In genomic region chr2:136703214-136703613, GRCh38 we compare ENCODE assay signal across 21 cellular contexts.
"Had no signal": no experiment of that assay in that cellular context is flagged by ENCODE, and none has a peak within 500 bp of the region (broad histone marks: within the 10 kb centered on the region; RNA-seq: fewer than 3 reads in every experiment).

No MANE protein-coding gene starts in this region.

- ATAC-seq: mucosa of descending colon; naive thymus-derived CD4-positive, alpha-beta T cell; natural killer cell treated with Interleukin-12 subunit alpha and Interleukin-12 subunit beta and Interleukin-15 and Interleukin-18, amount 100 ng/mL, for 72 hours; sciatic nerve; upper lobe of right lung had no signal

- H3K27ac ChIP-seq: left ventricle myocardium inferior, ovary, right atrium auricular region, skin epidermis, suprapubic skin, thoracic aorta, tibial artery, upper lobe of right lung had no signal

- H3K4me1 ChIP-seq: left ventricle myocardium inferior, right atrium auricular region, suprapubic skin, tibial artery, upper lobe of right lung had no signal

- DNase-seq: islet precursor cell; left ventricle myocardium inferior; midbrain; mucosa of descending colon; naive thymus-derived CD4-positive, alpha-beta T cell; ovary; stimulated activated CD4-positive, alpha-beta T cell treated with anti-CD3 and anti-CD28 coated beads, Interleukin-12 subunit alpha, Interleukin-12 subunit beta, amount 100 ng/mL, for 4 hours; stimulated activated CD4-positive, alpha-beta T cell treated with anti-CD3 and anti-CD28 coated beads, Interleukin-15, amount 100 ng/mL, for 24 hours; stimulated activated CD4-positive, alpha-beta T cell treated with anti-CD3 and anti-CD28 coated beads, Interleukin-2, amount 100 ng/mL, for 24 hours; stimulated activated CD4-positive, alpha-beta T cell treated with anti-CD3 and anti-CD28 coated beads, Interleukin-4, amount 100 ng/mL, for 1 hour; stimulated activated naive CD4-positive, alpha-beta T cell; tibial artery; trophoblast cell; upper lobe of right lung had no signal

- H3K4me3 ChIP-seq: left ventricle myocardium inferior, lung, mucosa of descending colon, ovary, right atrium auricular region, skin epidermis, suprapubic skin, thoracic aorta, tibial artery, upper lobe of right lung had no signal

- H3K36me3 ChIP-seq: left ventricle myocardium inferior, ovary, right atrium auricular region, suprapubic skin, thoracic aorta, tibial artery, upper lobe of right lung had no signal

- H3K27me3 ChIP-seq: ovary, right atrium auricular region, suprapubic skin, tibial artery, upper lobe of right lung had no signal

- H3K9me3 ChIP-seq: mucosa of descending colon, ovary, upper lobe of right lung had no signal
